9 cellular contexts compared by ENCODE assay signal in genomic region chr19:45767410-45767880, GRCh38. TPM values are rescaled to one million over a fixed set of nuclear protein-coding genes. Genes with fewer than 3 reads are reported as not detected.
DNase-seq lines count a peak whose midpoint lies in the region; ATAC-seq and TF ChIP-seq lines count a peak whose summit lies in the region.
"Had no signal": no experiment of that assay in that cellular context is flagged by ENCODE, and none has a peak within 500 bp of the region (broad histone marks: within the 10 kb centered on the region; RNA-seq: fewer than 3 reads in every experiment).

No MANE protein-coding gene starts in this region.

- H3K9me3 ChIP-seq in HEK293 (ENCODE audit: control insufficient read depth, insufficient read depth, low read depth, low read length): no peaks in the 10 kb centered on the region

- peak; percentile 57 for DNase-seq in AG09309 (ENCODE audit: low read depth)
- peak in 1 of 2 donors; percentile 50 for DNase-seq in foreskin keratinocyte
- DNase-seq in non-pigmented ciliary epithelial cell (ENCODE audit: low read depth): peak; percentile 42
- DNase-seq in NCI-H2081 treated with DMSO at 0.1 percent for 48 hours (lab: John Stamatoyannopoulos, UW): no peak

- CTCF ChIA-PET in HEK293 (lab: Yijun Ruan, JAX): interaction anchor here (0.9 to 2.8 kb wide), 4 partner anchors 50 to 96 kb away, joined by 3 to 37 read pairs (median 6); partner anchors contain the start of genes QPCTL and SNRPD2

- ATAC-seq in foreskin keratinocyte (no peak), GM18873 (IDR thresholded peaks at IDR 0.05; ENCODE audit: low FRiP score, unreplicated experiment) (no peak), GM19452 (IDR thresholded peaks at IDR 0.05; ENCODE audit: unreplicated experiment) (no peak)

- POLR2A ChIA-PET in HEK293 (lab: Yijun Ruan, JAX): interaction anchor here (0.6 to 7.2 kb wide), 15 partner anchors 10 to 126 kb away, joined by 3 to 133 read pairs (median 14); partner anchors contain the start of genes DMWD, FBXO46, QPCTL and SNRPD2

- H3K4me3 ChIP-seq in AG09309 (ENCODE audit: control insufficient read depth, low read depth, low read length): peak overlapping the region; percentile 57
- peak overlapping the region; percentile 70 for H3K4me3 ChIP-seq in HEK293 (ENCODE audit: low read depth, low read length)

- peak overlapping the region; percentile 98 for H3K27ac ChIP-seq in HEK293 (ENCODE audit: extremely low read depth, low read depth, low read length)
- peak overlapping the region; percentile 81 for H3K27ac ChIP-seq in VCaP
- H3K27ac ChIP-seq in foreskin keratinocyte: peak overlapping the region; percentile 34
- H3K27ac ChIP-seq: HL-60 had no signal

- H3K4me1 ChIP-seq in HEK293 (ENCODE audit: control insufficient read depth, insufficient read depth, low read length): peaks cover 25% of the 10 kb centered on the region
- H3K4me1 ChIP-seq in foreskin keratinocyte: no peaks in the 10 kb centered on the region

- peaks cover 0 to 12% of the 10 kb centered on the region in 2 experiments; a peak in 2 of 3 replicates for H3K36me3 ChIP-seq in HEK293 (ENCODE audit: control insufficient read depth in 2 of 2, insufficient read depth in 1 of 2, low read length in 2 of 2)

- no peak for TF ChIP-seq CTCF in AG09309 (IDR thresholded peaks at IDR 0.05; ENCODE audit: control insufficient read depth, insufficient read depth, low read depth, low read length, missing control alignments)
- TF ChIP-seq CTCF in HEK293 (tag by site-specific recombination; IDR thresholded peaks at IDR 0.05): no peak; the same call in 1 of the 2 replicates
- TF ChIP-seq CTCF in VCaP (conservative IDR thresholded peaks at IDR 0.05): no peak
- no peak for TF ChIP-seq CTCF in foreskin keratinocyte (conservative IDR thresholded peaks at IDR 0.05)

- H3K27me3 ChIP-seq in foreskin keratinocyte: peaks cover 9% of the 10 kb centered on the region

TF ChIP-seq in HEK293, 187 proteins besides CTCF, POLR2A, EP300 and RAD21 (continues in another document):
- peak; percentile 61 for TF ChIP-seq PRDM1 (tag by site-specific recombination; IDR thresholded peaks at IDR 0.05)
- TF ChIP-seq GLIS1 (tag by site-specific recombination; IDR thresholded peaks at IDR 0.05): peak; percentile 33; the same call in 1 of the 2 replicates
- TF ChIP-seq ZNF366 (tag by site-specific recombination; conservative IDR thresholded peaks at IDR 0.05): peak; percentile 77
- peak; percentile 19; the same call in 1 of the 2 replicates for TF ChIP-seq MZF1 (tag by site-specific recombination; IDR thresholded peaks at IDR 0.05; ENCODE audit: borderline replicate concordance)
- TF ChIP-seq ZNF785 (tag by site-specific recombination; IDR thresholded peaks at IDR 0.05): no peak
- no peak for TF ChIP-seq ZNF280C (tag by site-specific recombination; IDR thresholded peaks at IDR 0.05)
- 0 out of 2 replicates have a peak, but pooled peaks have one; percentile 49 for TF ChIP-seq ZSCAN30 (tag by site-specific recombination; IDR thresholded peaks at IDR 0.05)
- peak; percentile 34 for TF ChIP-seq SP3 (tag by site-specific recombination; IDR thresholded peaks at IDR 0.05)
- 0 out of 2 replicates have a peak, but pooled peaks have one; percentile 38 for TF ChIP-seq ZNF561 (tag by site-specific recombination; IDR thresholded peaks at IDR 0.05; ENCODE audit: borderline replicate concordance)
- TF ChIP-seq ZNF157 (tag by site-specific recombination; IDR thresholded peaks at IDR 0.05): no peak
- TF ChIP-seq EGR2 (tag by site-specific recombination; IDR thresholded peaks at IDR 0.05; ENCODE audit: low read depth): peak; percentile 83
- TF ChIP-seq RBAK (tag by site-specific recombination; IDR thresholded peaks at IDR 0.05): no peak
- TF ChIP-seq ZNF423 (tag by site-specific recombination; IDR thresholded peaks at IDR 0.05): peak; percentile 60
- peak; percentile 84 for TF ChIP-seq ZNF449 (tag by site-specific recombination; IDR thresholded peaks at IDR 0.05)
- TF ChIP-seq ZNF398 (tag by site-specific recombination; IDR thresholded peaks at IDR 0.05): peak; percentile 82

RNA-seq across cellular contexts. Expression of gene SIX5, which starts 1.6 kb away (rescaled TPM):
- total RNA-seq in foreskin keratinocyte: 5.4 and 7.8 TPM in 2 replicates
- 8.1 and 10.6 TPM in 2 replicates for polyA plus RNA-seq in foreskin keratinocyte

RNA-seq across cellular contexts. Expression of gene DMPK, which starts 14.8 kb away (rescaled TPM):
- 7.4 and 8.4 TPM in 2 replicates for total RNA-seq in foreskin keratinocyte
- 8.0 and 9.8 TPM in 2 replicates for polyA plus RNA-seq in foreskin keratinocyte

RNA-seq across cellular contexts. Expression of gene DMWD, which starts 25.2 kb away (rescaled TPM):
- 39.8 TPM in 2 replicates for total RNA-seq in foreskin keratinocyte
- 26.4 and 27.7 TPM in 2 replicates for polyA plus RNA-seq in foreskin keratinocyte

RNA-seq across cellular contexts. Expression of gene MEIOSIN, which starts 34.2 kb away (rescaled TPM):
- not detected in 2 replicates for total RNA-seq in foreskin keratinocyte
- not detected in 2 replicates for polyA plus RNA-seq in foreskin keratinocyte

RNA-seq across cellular contexts. Expression of gene FBXO46, which starts 36.7 kb away (rescaled TPM):
- 8.0 and 8.4 TPM in 2 replicates for total RNA-seq in foreskin keratinocyte
- polyA plus RNA-seq in foreskin keratinocyte: 5.4 and 5.6 TPM in 2 replicates

Comparison
In these comparisons a context has a peak if more than half of its experiments do, and no peak if none do; other contexts are left out.
1. H3K27ac ChIP-seq: peak in every context shown above with its lines; median percentile 98 in HEK293; 81 in VCaP; 34 in foreskin keratinocyte.